8 cellular contexts compared by ENCODE assay signal in the genomic region with DNA sequence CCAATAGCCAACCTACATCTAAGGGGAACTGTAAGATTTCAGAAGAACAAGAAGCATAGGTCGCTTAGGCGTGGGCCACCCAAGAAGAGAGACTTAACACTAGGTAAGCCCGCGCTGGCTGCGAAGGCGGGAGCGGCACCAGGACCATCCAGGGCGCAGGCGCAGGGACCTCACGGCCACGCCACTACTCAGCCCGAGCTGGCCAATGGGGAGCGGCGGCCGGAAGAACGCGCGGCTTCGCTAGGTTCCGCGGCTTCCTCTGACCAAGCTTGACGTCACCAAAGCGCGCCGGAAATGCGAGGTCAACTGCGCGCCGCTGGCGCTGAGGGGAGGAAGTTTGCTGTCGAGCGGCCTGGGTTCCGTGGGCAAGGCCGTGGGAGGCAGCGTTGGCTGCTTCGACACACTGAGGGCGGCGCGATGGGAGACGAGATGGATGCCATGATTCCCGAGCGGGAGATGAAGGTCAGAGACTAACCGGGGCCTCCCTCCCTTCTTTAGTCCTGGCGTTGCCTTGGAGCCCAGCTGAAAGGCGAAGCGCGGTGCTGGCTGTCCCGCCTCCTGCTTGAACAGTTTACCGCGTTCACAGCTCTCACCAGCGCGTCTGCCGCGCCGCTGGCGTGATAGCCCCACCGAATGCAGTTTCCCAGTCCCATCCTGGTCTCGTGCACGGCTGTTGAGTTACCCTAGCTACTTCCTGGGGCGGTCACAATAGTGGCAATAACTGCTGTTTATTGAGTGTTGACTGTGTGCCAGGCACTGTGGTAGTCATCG. TPM values are rescaled to one million over a fixed set of nuclear protein-coding genes. Genes with fewer than 3 reads are reported as not detected.
DNase-seq lines count a peak whose midpoint lies in the region; ATAC-seq and TF ChIP-seq lines count a peak whose summit lies in the region.

A gene (plus strand): TSS at position 299 of the 771 bp plus-strand sequence. CDS start 119 bp downstream, at position 418.

- peak within 1 kb of the TSS; percentile 68 for H3K4me2 ChIP-seq in mesendoderm (ENCODE audit: low read length)

- H3K4me3 ChIP-seq in NT2/D1 (ENCODE audit: insufficient read length, low read depth) (peak within 1 kb of the TSS; percentile 97), endodermal cell (ENCODE audit: low read length) (peak within 1 kb of the TSS; percentile 95), mesendoderm (ENCODE audit: low read length) (peak within 1 kb of the TSS; percentile 82)

- no peaks in the 10 kb centered on the region for H3K27me3 Mint-ChIP-seq in endodermal cell (ENCODE audit: insufficient read depth)

- H3K27ac Mint-ChIP-seq in endodermal cell = peak within 1 kb of the TSS; percentile 99

- H3K27ac ChIP-seq in endodermal cell (ENCODE audit: low read depth, low read length) = peak within 1 kb of the TSS; percentile 78
- H3K27ac ChIP-seq in mesendoderm (ENCODE audit: low read depth, low read length) = peak within 1 kb of the TSS; percentile 45

- H3K4me1 ChIP-seq in NT2/D1 (ENCODE audit: insufficient read depth, insufficient read length) = no peaks in the 10 kb centered on the region
- no peaks in the 10 kb centered on the region for H3K4me1 ChIP-seq in endodermal cell (ENCODE audit: control insufficient read depth, insufficient read depth, low read length)
- H3K4me1 ChIP-seq in mesendoderm (ENCODE audit: control insufficient read depth, low read depth, low read length) = no peaks in the 10 kb centered on the region

- H3K9me3 Mint-ChIP-seq in endodermal cell = no peaks in the 10 kb centered on the region

- H2AK5ac ChIP-seq in mesendoderm (ENCODE audit: low read length) = peak within 1 kb of the TSS; percentile 78

- peaks cover 9% of the 10 kb centered on the region for H3K4me1 Mint-ChIP-seq in endodermal cell

- peak within 1 kb of the TSS; percentile 89 for H3K4ac ChIP-seq in mesendoderm (ENCODE audit: low read depth, low read length)

- H2BK120ac ChIP-seq in mesendoderm (ENCODE audit: low read depth, low read length) = no peak within 1 kb of the TSS

- H3K36me3 ChIP-seq in NT2/D1 (ENCODE audit: insufficient read depth, insufficient read length, low read length) (peaks cover 59% of the 10 kb centered on the region), endodermal cell (ENCODE audit: control insufficient read depth, insufficient read depth, low read length) (peaks cover 42% of the 10 kb centered on the region), mesendoderm (ENCODE audit: control insufficient read depth, insufficient read depth, low read length) (peaks cover 12% of the 10 kb centered on the region)

- peak within 1 kb of the TSS; percentile 43 for H3K18ac ChIP-seq in mesendoderm (ENCODE audit: low read length)

- H2BK5ac ChIP-seq in mesendoderm (ENCODE audit: low read length) = peak within 1 kb of the TSS; percentile 31

- peak within 1 kb of the TSS; percentile 6 for H3K23ac ChIP-seq in mesendoderm (ENCODE audit: low read length)

- peaks cover 40% of the 10 kb centered on the region for H3K36me3 Mint-ChIP-seq in endodermal cell (ENCODE audit: low read depth)

- no peak within 1 kb of the TSS for H2BK15ac ChIP-seq in mesendoderm (replicated peaks; ENCODE audit: low read depth)

- peak within 1 kb of the TSS; percentile 97 for H3K4me3 Mint-ChIP-seq in endodermal cell

- no peak for TF ChIP-seq CTCF in endodermal cell (conservative IDR thresholded peaks at IDR 0.05)

- H3K79me1 ChIP-seq in mesendoderm (ENCODE audit: low read length) = peaks cover 13% of the 10 kb centered on the region

- H3K79me2 ChIP-seq in mesendoderm (ENCODE audit: control insufficient read depth, insufficient read depth, low read length) = peaks cover 13% of the 10 kb centered on the region

- peak within 1 kb of the TSS; percentile 58 for H4K8ac ChIP-seq in mesendoderm (ENCODE audit: low read depth, low read length)

- 0% methylated on average over 28 to 61 of the region's 61 CpGs for WGBS in endodermal cell (ENCODE audit: insufficient coverage in 1 of 2, insufficient read length in 1 of 2), 2 experiments
- WGBS in mesendoderm (ENCODE audit: extremely low coverage, insufficient coverage, low lambda C conversion rate) = no CpG with 5 or more reads among the region's 61 CpGs

- peak; percentile 96 for ATAC-seq in GM21381 (IDR thresholded peaks at IDR 0.05; ENCODE audit: unreplicated experiment)

- H3K9ac ChIP-seq in NT2/D1 (ENCODE audit: insufficient read length, low read depth) = peak within 1 kb of the TSS; percentile 96
- peak within 1 kb of the TSS; percentile 89 for H3K9ac ChIP-seq in endodermal cell (ENCODE audit: extremely low read depth, low read length, poor library complexity, severe bottlenecking)
- H3K9ac ChIP-seq in mesendoderm (ENCODE audit: low read length) = peak within 1 kb of the TSS; percentile 86

- H3K9me3 ChIP-seq in NT2/D1 (ENCODE audit: insufficient read depth, low read length) (no peaks in the 10 kb centered on the region), endodermal cell (ENCODE audit: control insufficient read depth, low read length) (no peaks in the 10 kb centered on the region)

- H4K5ac ChIP-seq in mesendoderm (ENCODE audit: low read length) = peak within 1 kb of the TSS; percentile 26

- H3K56ac ChIP-seq in mesendoderm (ENCODE audit: low read length) = peak within 1 kb of the TSS; percentile 98

- DNase-seq in COR-L47 (lab: John Stamatoyannopoulos, UW) = peak; percentile 97
- peak in 75 of 76 experiments; percentile 39 to 98 (median 95) for DNase-seq in HUDEP-2 (lab: John Stamatoyannopoulos, UW; ENCODE audit: unreplicated experiment in 76 of 76)
- peak; percentile 98 for DNase-seq in NT2/D1 (ENCODE audit: low read depth, low spot score)
- DNase-seq in activated CD8-positive, alpha-beta memory T cell treated with anti-CD3 and anti-CD28 coated beads, Interleukin-2, amount 50 U/mL, for 1 hour (ENCODE audit: extremely low read depth) = peak; percentile 98
- peak; percentile 99 for DNase-seq in endodermal cell
- peak; percentile 99 for DNase-seq in mesendoderm
- DNase-seq in stimulated activated CD8-positive, alpha-beta memory T cell treated with anti-CD3 and anti-CD28 coated beads, Interleukin-15, amount 100 ng/mL, for 1 hour (ENCODE audit: low read depth) = peak; percentile 100

- no peaks in the 10 kb centered on the region for H3K27me3 ChIP-seq in NT2/D1 (ENCODE audit: insufficient read depth, insufficient read length)
- H3K27me3 ChIP-seq in endodermal cell (ENCODE audit: control insufficient read depth, insufficient read depth, low read length, poor library complexity, severe bottlenecking) = no peaks in the 10 kb centered on the region
- H3K27me3 ChIP-seq in mesendoderm (ENCODE audit: insufficient read depth, low read length, poor library complexity) = peaks cover 2% of the 10 kb centered on the region

RNA-seq across cellular contexts. Expression of the gene that starts here (rescaled TPM):
- total RNA-seq in endodermal cell = 10 to 100 TPM; 56.7 to 59.9 TPM
- polyA plus RNA-seq in endodermal cell (2013, experiment 1 of 2) = 27.4 TPM
- 25.6 TPM for polyA plus RNA-seq in endodermal cell (2013, experiment 2 of 2)
- 19.6 TPM for polyA plus RNA-seq in mesendoderm (2013, experiment 1 of 2)
- 18.6 TPM for polyA plus RNA-seq in mesendoderm (2013, experiment 2 of 2)

Comparison
In these comparisons a context has a peak if more than half of its experiments do, and no peak if none do; other contexts are left out.
1. Peak in every context shown above with its lines: DNase-seq, ATAC-seq, H3K4me3 ChIP-seq and H3K27ac ChIP-seq.